ENCODE assay signal across 8 cellular contexts in the genomic region with DNA sequence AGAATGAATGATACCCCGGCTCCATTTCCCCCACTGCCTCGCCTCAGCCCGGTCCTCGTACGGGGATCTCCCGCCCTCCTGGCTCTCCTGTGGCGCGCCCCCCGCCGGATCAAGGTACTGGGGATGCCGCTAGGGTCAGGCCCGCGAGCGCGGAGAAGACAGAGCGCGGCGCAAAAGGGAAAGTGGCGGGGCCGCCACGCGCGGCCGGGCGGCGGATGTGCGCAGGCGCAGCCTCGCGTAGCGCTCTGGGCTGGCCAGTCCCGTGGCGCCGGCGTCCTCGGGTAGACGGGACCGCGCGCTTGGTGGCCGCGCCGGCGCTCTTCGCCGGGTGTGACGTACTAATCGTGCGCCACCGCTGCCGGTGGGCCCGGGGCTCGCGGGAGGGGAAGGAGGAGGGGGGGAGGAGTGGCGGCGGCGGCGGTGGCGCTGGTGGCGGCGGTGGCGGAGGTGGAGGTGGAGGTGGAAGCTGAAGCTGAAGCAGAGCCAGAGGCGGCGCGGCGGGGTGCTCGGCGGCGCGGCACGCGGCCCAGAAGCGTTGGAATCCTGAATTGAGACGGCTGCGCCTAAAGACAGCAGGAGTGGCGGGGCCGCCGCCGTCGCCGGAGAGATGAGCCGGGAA. TPM values are rescaled to one million over a fixed set of nuclear protein-coding genes. Genes with fewer than 3 reads are reported as not detected.
A peak's percentile ranks its signal among the peaks of the same experiment; 100 is the strongest.
DNase-seq lines count a peak whose midpoint lies in the region; ATAC-seq, FAIRE-seq and TF ChIP-seq lines count a peak whose summit lies in the region.

A gene (plus strand): TSS at position 331 of the 619 bp plus-strand sequence. CDS start 1,158 bp downstream, outside the sequence.

- ATAC-seq in GM21515 (IDR thresholded peaks at IDR 0.05; ENCODE audit: unreplicated experiment) = peak; percentile 55
- ATAC-seq in stimulated activated naive CD8-positive, alpha-beta T cell treated with anti-CD3 and anti-CD28 coated beads, Interleukin-15, Interleukin-2, amounts not matched to agents 100 U/mL and 50 U/mL, for 24 hours = peak; percentile 82

- no peak for FAIRE-seq in D721Med (lab: Jason Lieb, UNC)

- H3K27ac Mint-ChIP-seq in IgD-negative memory B cell = peak within 1 kb of the TSS; percentile 97 to 99 (median 98)
- H3K27ac Mint-ChIP-seq in nephron progenitor cell = peak within 1 kb of the TSS; percentile 97

- peak; percentile 97 for DNase-seq in D721Med (ENCODE audit: insufficient read length, low spot score)
- peak; percentile 76 for DNase-seq in SHP77 treated with DMSO at 0.1 percent for 48 hours (lab: John Stamatoyannopoulos, UW)
- DNase-seq in activated gamma-delta T cell (lab: John Stamatoyannopoulos, UW) = peak; percentile 93
- peak; percentile 72 for DNase-seq in fibroblast of the conjunctiva (ENCODE audit: low read depth)
- DNase-seq in nephron progenitor cell = peak; percentile 95
- peak; percentile 95 for DNase-seq in stimulated activated naive CD8-positive, alpha-beta T cell treated with anti-CD3 and anti-CD28 coated beads, Interleukin-15, Interleukin-2, amounts not matched to agents 100 U/mL and 50 U/mL, for 24 hours

- H3K9me3 Mint-ChIP-seq in IgD-negative memory B cell (no peaks in the 10 kb centered on the region), nephron progenitor cell (no peaks in the 10 kb centered on the region)

- H3K4me3 Mint-ChIP-seq in IgD-negative memory B cell = peak within 1 kb of the TSS; percentile 93 to 96 (median 94)
- peak within 1 kb of the TSS; percentile 98 for H3K4me3 Mint-ChIP-seq in nephron progenitor cell

- TF ChIP-seq CTCF in D721Med (IDR thresholded peaks at IDR 0.05; ENCODE audit: insufficient read depth, missing control alignments) (no peak), nephron progenitor cell (IDR thresholded peaks at IDR 0.05) (no peak)

- H3K4me1 Mint-ChIP-seq in IgD-negative memory B cell (peaks cover 28 to 32% (median 30%) of the 10 kb centered on the region in 3 donors), nephron progenitor cell (peaks cover 60% of the 10 kb centered on the region)

- H3K36me3 Mint-ChIP-seq in IgD-negative memory B cell (peaks cover under 1% of the 10 kb centered on the region), nephron progenitor cell (ENCODE audit: low read depth) (peaks cover 29% of the 10 kb centered on the region)

- H3K27me3 Mint-ChIP-seq in IgD-negative memory B cell (no peaks in the 10 kb centered on the region), nephron progenitor cell (ENCODE audit: low read depth, poor library complexity) (peaks cover 15% of the 10 kb centered on the region)

RNA-seq across cellular contexts. Expression of the gene that starts here (rescaled TPM):
- polyA plus RNA-seq in IgD-negative memory B cell = 19.0 TPM

Comparison
In these comparisons a context has a peak if more than half of its experiments do, and no peak if none do; other contexts are left out.
1. Peak in every context shown above with its lines: DNase-seq and ATAC-seq.